Comparison of ENCODE assay signal across 20 cellular contexts in the genomic region with DNA sequence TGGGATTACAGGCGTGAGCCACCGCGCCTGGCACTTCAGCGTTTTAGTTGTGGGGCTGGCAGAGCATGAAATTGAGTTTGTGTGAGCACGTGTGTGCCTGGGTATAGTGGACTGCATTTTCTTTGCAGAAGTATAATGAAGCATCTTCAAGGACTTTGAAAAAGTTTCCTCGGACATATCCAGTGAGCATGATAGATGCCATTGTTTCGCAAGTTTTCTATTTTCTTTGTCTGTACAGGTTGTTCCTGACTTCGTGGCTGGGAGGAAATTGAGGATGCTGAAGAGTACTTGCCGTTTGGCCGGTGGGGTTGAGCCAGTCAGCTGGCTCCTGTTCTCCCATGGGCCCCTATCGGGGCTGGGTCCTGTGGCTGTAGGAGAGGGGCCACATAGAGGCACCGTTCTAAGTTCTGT. TPM values are rescaled to one million over a fixed set of nuclear protein-coding genes. Genes with fewer than 3 reads are reported as not detected.
A peak's percentile ranks its signal among the peaks of the same experiment; 100 is the strongest.
DNase-seq lines count a peak whose midpoint lies in the region; ATAC-seq and TF ChIP-seq lines count a peak whose summit lies in the region.
"Had no signal": no experiment of that assay in that cellular context is flagged by ENCODE, and none has a peak within 500 bp of the region (broad histone marks: within the 10 kb centered on the region; RNA-seq: fewer than 3 reads in every experiment).

No MANE protein-coding gene starts in this region.

- H3K27ac ChIP-seq in cardiac muscle cell (peak overlapping the region; percentile 80), colonic mucosa (peak overlapping the region; percentile 60), neutrophil (peak overlapping the region; percentile 16), Peyer's patch (no peak overlapping the region), H9 (ENCODE audit: insufficient read length, low read depth, low read length) (no peak overlapping the region)
- H3K27ac ChIP-seq: parathyroid adenoma had no signal

- no peak overlapping the region for H2BK15ac ChIP-seq in H9 (ENCODE audit: low read depth, low read length)

- peaks cover 49% of the 10 kb centered on the region for H3K4me1 ChIP-seq in cardiac muscle cell (ENCODE audit: low read depth)
- H3K4me1 ChIP-seq in colonic mucosa: peaks cover 49% of the 10 kb centered on the region
- peaks cover 58 to 59% of the 10 kb centered on the region in 2 experiments for H3K4me1 ChIP-seq in neutrophil (ENCODE audit: control insufficient read depth in 1 of 2, insufficient read depth in 1 of 2, low read depth in 1 of 2, low read length in 1 of 2)
- H3K4me1 ChIP-seq in Peyer's patch: peaks cover 0 to 74% (median 12%) of the 10 kb centered on the region in 4 donors
- H3K4me1 ChIP-seq in H9 (ENCODE audit: insufficient read depth, low read length): peaks cover 11% of the 10 kb centered on the region; the same call in 1 of the 2 replicates

- intact Hi-C loops in Right ventricle myocardium inferior (cut with DNase I): no loop called here
- intact Hi-C loops in colonic mucosa (cut with DNase I): no loop called here

- H4K91ac ChIP-seq in H9 (ENCODE audit: insufficient read length, low read depth, low read length): no peak overlapping the region

- H2AFZ ChIP-seq in H9 (ENCODE audit: low read length): no peak overlapping the region
- H2AFZ ChIP-seq: GM23338, parathyroid adenoma had no signal

- peaks cover 0 to 2% (median 0%) of the 10 kb centered on the region in 3 experiments; a peak in 2 of 7 replicates for H3K36me3 Mint-ChIP-seq in H9 (ENCODE audit: insufficient read depth in 1 of 3, low read depth in 3 of 3)
- H3K36me3 Mint-ChIP-seq: brain had no signal

- H3K18ac ChIP-seq in H9 (ENCODE audit: insufficient read length, low read depth, low read length): no peak overlapping the region

- DNase-seq in cardiac muscle cell (ENCODE audit: low read depth in 1 of 2, low spot score in 1 of 2) (no peak), Right ventricle myocardium inferior (ENCODE audit: missing footprints) (no peak), colonic mucosa (no peak), Peyer's patch (no peak), SKM-1 (lab: John Stamatoyannopoulos, UW; ENCODE audit: unreplicated experiment) (no peak), H9 (no peak)
- DNase-seq in stimulated activated CD4-positive, alpha-beta T cell treated with anti-CD3 and anti-CD28 coated beads, Interleukin-2, amount 100 ng/mL, for 24 hours: no peak
- DNase-seq: activated CD4-positive, alpha-beta T cell treated with anti-CD3 and anti-CD28 coated beads for 1 hour; activated CD8-positive, alpha-beta T cell treated with anti-CD3 and anti-CD28 coated beads for 36 hours; activated T-cell treated with anti-CD3 and anti-CD28 coated beads, Interleukin-2, amount 50 U/mL, for 24 hours; DND-41; left ventricle myocardium superior; mucosa of descending colon; NCI-H1092; NCI-H187 treated with DMSO at 0.1 percent for 48 hours; nephron progenitor cell had no signal

- no peaks in the 10 kb centered on the region; the same call in 1 of the 2 replicates for H3K79me2 ChIP-seq in H9 (ENCODE audit: insufficient read depth, low read length)

- H3K9me3 ChIP-seq in cardiac muscle cell (ENCODE audit: low read depth) (no peaks in the 10 kb centered on the region), colonic mucosa (no peaks in the 10 kb centered on the region), neutrophil (no peaks in the 10 kb centered on the region), Peyer's patch (no peaks in the 10 kb centered on the region), H9 (ENCODE audit: control insufficient read depth, low read depth, low read length) (no peaks in the 10 kb centered on the region)
- H3K9me3 ChIP-seq: mucosa of descending colon had no signal

- no peak overlapping the region for H3K23ac ChIP-seq in H9 (ENCODE audit: insufficient read length, low read depth, low read length)

- no peak for ATAC-seq in Right ventricle myocardium inferior
- ATAC-seq: activated CD8-positive, alpha-beta T cell treated with anti-CD3 and anti-CD28 coated beads for 36 hours; GM23338; left ventricle myocardium superior had no signal

- TF ChIP-seq CTCF in cardiac muscle cell (IDR thresholded peaks at IDR 0.05; ENCODE audit: low read depth, low read length) (no peak), colonic mucosa (IDR thresholded peaks at IDR 0.05) (no peak), neutrophil (IDR thresholded peaks at IDR 0.05) (no peak), Peyer's patch (IDR thresholded peaks at IDR 0.05) (no peak), H9 (conservative IDR thresholded peaks at IDR 0.05) (no peak)

- H2AK5ac ChIP-seq in H9 (ENCODE audit: insufficient read length, low read length): no peak overlapping the region

- no peaks in the 10 kb centered on the region for H4K20me1 ChIP-seq in H9 (ENCODE audit: control insufficient read depth, insufficient read depth, insufficient read length)

- H3K27ac Mint-ChIP-seq in H9: no peak overlapping the region
- H3K27ac Mint-ChIP-seq: activated CD8-positive, alpha-beta T cell treated with anti-CD3 and anti-CD28 coated beads for 36 hours; activated T-cell treated with anti-CD3 and anti-CD28 coated beads, Interleukin-2, amount 50 U/mL, for 24 hours; GM23338; nephron progenitor cell had no signal

- no peak overlapping the region for H2BK20ac ChIP-seq in H9 (ENCODE audit: low read depth, low read length, poor library complexity, severe bottlenecking)

- H3K4me3 Mint-ChIP-seq in H9: no peak overlapping the region
- H3K4me3 Mint-ChIP-seq: activated CD8-positive, alpha-beta T cell treated with anti-CD3 and anti-CD28 coated beads for 36 hours; activated T-cell treated with anti-CD3 and anti-CD28 coated beads, Interleukin-2, amount 50 U/mL, for 24 hours; brain; GM23338; nephron progenitor cell had no signal

- no peaks in the 10 kb centered on the region for H3K27me3 ChIP-seq in cardiac muscle cell
- H3K27me3 ChIP-seq in colonic mucosa: no peaks in the 10 kb centered on the region
- H3K27me3 ChIP-seq in neutrophil: no peaks in the 10 kb centered on the region
- H3K27me3 ChIP-seq in Peyer's patch: no peaks in the 10 kb centered on the region
- H3K27me3 ChIP-seq in H9 (ENCODE audit: insufficient read depth, low read length): no peaks in the 10 kb centered on the region

- no peak overlapping the region for H2BK5ac ChIP-seq in H9 (ENCODE audit: insufficient read length, low read length)

- WGBS in H9 (ENCODE audit: extremely low coverage, insufficient read length, low lambda C conversion rate): no CpG with 5 or more reads among the region's 12 CpGs

- H3K23me2 ChIP-seq in H9 (ENCODE audit: insufficient read length, low read depth, low read length, poor library complexity, severe bottlenecking): no peaks in the 10 kb centered on the region

- H3K4me2 ChIP-seq in H9 (ENCODE audit: insufficient read depth, insufficient read length, low read length): no peak overlapping the region
- H3K4me2 ChIP-seq: GM23338 had no signal

- H4K8ac ChIP-seq in H9 (replicated peaks; ENCODE audit: insufficient read length, low read depth, low read length): no peak overlapping the region

- H3T11ph ChIP-seq in H9 (ENCODE audit: low read length): no peak overlapping the region

- peaks cover 42 to 62% of the 10 kb centered on the region in 2 experiments for H3K4me1 Mint-ChIP-seq in H9

- H3K27me3 Mint-ChIP-seq in H9 (ENCODE audit: low read depth): no peaks in the 10 kb centered on the region
- H3K27me3 Mint-ChIP-seq: activated CD8-positive, alpha-beta T cell treated with anti-CD3 and anti-CD28 coated beads for 36 hours; activated T-cell treated with anti-CD3 and anti-CD28 coated beads, Interleukin-2, amount 50 U/mL, for 24 hours; brain had no signal

- no peak overlapping the region for H3K14ac ChIP-seq in H9 (ENCODE audit: insufficient read depth, low read length)

- H3K36me3 ChIP-seq in cardiac muscle cell (no peaks in the 10 kb centered on the region), colonic mucosa (no peaks in the 10 kb centered on the region), neutrophil (no peaks in the 10 kb centered on the region), Peyer's patch (no peaks in the 10 kb centered on the region)

- H3K9ac ChIP-seq in colonic mucosa (ENCODE audit: low read depth in 2 of 2, low read length in 2 of 2): no peak overlapping the region
- H3K9ac ChIP-seq in H9 (ENCODE audit: extremely low read depth, insufficient read length, low read length): no peak overlapping the region
- H3K9ac ChIP-seq: parathyroid adenoma had no signal

- TF ChIP-seq POLR2A in Peyer's patch (IDR thresholded peaks at IDR 0.05): no peak

- no peaks in the 10 kb centered on the region for H3K9me3 Mint-ChIP-seq in H9
- H3K9me3 Mint-ChIP-seq: activated CD8-positive, alpha-beta T cell treated with anti-CD3 and anti-CD28 coated beads for 36 hours; activated T-cell treated with anti-CD3 and anti-CD28 coated beads, Interleukin-2, amount 50 U/mL, for 24 hours; brain; GM23338; nephron progenitor cell had no signal

- H3K56ac ChIP-seq in H9 (ENCODE audit: insufficient read length, low read depth, low read length): no peak overlapping the region

- no peak overlapping the region for H2BK12ac ChIP-seq in H9 (ENCODE audit: insufficient read length, low read depth, low read length)

- H3K4me3 ChIP-seq in cardiac muscle cell (no peak overlapping the region), colonic mucosa (no peak overlapping the region), neutrophil (ENCODE audit: low read depth in 1 of 2, low read length in 1 of 2) (no peak overlapping the region), Peyer's patch (no peak overlapping the region)
- H3K4me3 ChIP-seq: GM23338, mucosa of descending colon had no signal

- no peaks in the 10 kb centered on the region for H3K79me1 ChIP-seq in H9 (ENCODE audit: insufficient read depth, low read depth, low read length, poor library complexity, severe bottlenecking)

- no peak overlapping the region for H2BK120ac ChIP-seq in H9 (ENCODE audit: low read depth, low read length, poor library complexity, severe bottlenecking)

- H3K4ac ChIP-seq in H9 (ENCODE audit: low read depth, low read length): no peak overlapping the region

- H4K5ac ChIP-seq in H9 (ENCODE audit: insufficient read length, low read depth, low read length): no peak overlapping the region

RNA-seq across cellular contexts. Expression of a gene that starts 55.9 kb away (rescaled TPM):
- 30.5 and 55.3 TPM in 2 replicates for total RNA-seq in cardiac muscle cell
- polyA plus RNA-seq in cardiac muscle cell: 15.4 and 22.1 TPM in 2 replicates
- 34.2 TPM for total RNA-seq in Right ventricle myocardium inferior
- total RNA-seq in colonic mucosa: 10 to 100 TPM; 79.0 to 81.3 TPM
- total RNA-seq in Peyer's patch: 100 to 1,000 TPM in 3 of 4 donors, 10 to 100 TPM in 1; 65.0 to 118 (median 113) TPM
- 33.6 and 35.8 TPM in 2 replicates for total RNA-seq in H9 (2021)

Comparison
In these comparisons a context has a peak if more than half of its experiments do, and no peak if none do; other contexts are left out.
1. H3K27ac ChIP-seq: peak in cardiac muscle cell (single experiment), colonic mucosa (single experiment) and neutrophil (single experiment); none in Peyer's patch (0 of 4) and H9 (single experiment).